ENCODE assay signal across 8 cellular contexts in genomic region chr12:123363743-123364531, GRCh38. TPM values are rescaled to one million over a fixed set of nuclear protein-coding genes. Genes with fewer than 3 reads are reported as not detected.
DNase-seq lines count a peak whose midpoint lies in the region; TF ChIP-seq lines count a peak whose summit lies in the region.

No MANE protein-coding gene starts in this region.

- H3K4me3 Mint-ChIP-seq in IgD-negative memory B cell: peak overlapping the region; percentile 91 to 96 (median 94)
- peak overlapping the region; percentile 94 for H3K4me3 Mint-ChIP-seq in mesothelial cell of epicardium

- TF ChIP-seq CTCF in GM20000 (IDR thresholded peaks at IDR 0.05; ENCODE audit: extremely low read depth, missing control alignments) (no peak), mesothelial cell of epicardium (IDR thresholded peaks at IDR 0.05; ENCODE audit: unreplicated experiment) (no peak)

- peak; percentile 38 for DNase-seq in CD1c-positive myeloid dendritic cell (ENCODE audit: extremely low spot score)
- peak; percentile 17 for DNase-seq in GM20000 (ENCODE audit: low spot score)
- peak; percentile 53 for DNase-seq in activated CD4-positive, alpha-beta T cell treated with anti-CD3 and anti-CD28 coated beads for 48 hours
- DNase-seq in effector CD4-positive, alpha-beta T cell: peak; percentile 15
- DNase-seq in mesothelial cell of epicardium (ENCODE audit: low spot score in 2 of 2, unreplicated experiment in 2 of 2): peak in 1 of 2 experiments; percentile 59
- DNase-seq in stimulated activated naive CD4-positive, alpha-beta T cell treated with Interleukin-2 at 50 U/mL for 16 hours (lab: John Stamatoyannopoulos, UW): peak; percentile 30
- DNase-seq in A172 (ENCODE audit: low spot score): no peak

- H3K4me1 Mint-ChIP-seq in IgD-negative memory B cell (peaks cover 11 to 18% (median 14%) of the 10 kb centered on the region in 3 donors), mesothelial cell of epicardium (peaks cover 12% of the 10 kb centered on the region)

- no peaks in the 10 kb centered on the region for H3K36me3 Mint-ChIP-seq in IgD-negative memory B cell
- H3K36me3 Mint-ChIP-seq in mesothelial cell of epicardium: no peaks in the 10 kb centered on the region

- peak overlapping the region; percentile 96 to 99 (median 97) for H3K27ac Mint-ChIP-seq in IgD-negative memory B cell
- H3K27ac Mint-ChIP-seq in mesothelial cell of epicardium: peak overlapping the region; percentile 89

- no peaks in the 10 kb centered on the region for H3K9me3 Mint-ChIP-seq in IgD-negative memory B cell
- no peaks in the 10 kb centered on the region for H3K9me3 Mint-ChIP-seq in mesothelial cell of epicardium

- H3K27me3 Mint-ChIP-seq in IgD-negative memory B cell (no peaks in the 10 kb centered on the region), mesothelial cell of epicardium (ENCODE audit: low read depth) (no peaks in the 10 kb centered on the region)

RNA-seq across cellular contexts. Expression of gene SBNO1, which starts 0.7 kb away (rescaled TPM):
- polyA plus RNA-seq in IgD-negative memory B cell: 25.3 TPM
- 35.0 to 38.0 TPM (median 36.2 TPM) in 3 replicates for total RNA-seq in mesothelial cell of epicardium
- 26.8 and 39.2 TPM in 2 replicates for total RNA-seq in A172 (2014; rRNA removed; shearing (Covaris generic))

RNA-seq across cellular contexts. Expression of gene KMT5A, which starts 20.0 kb away (rescaled TPM):
- 3.0 TPM for polyA plus RNA-seq in IgD-negative memory B cell
- 36.0 to 37.6 TPM (median 37.0 TPM) in 3 replicates for total RNA-seq in mesothelial cell of epicardium
- total RNA-seq in A172 (2014; rRNA removed; shearing (Covaris generic)): 62.4 and 63.7 TPM in 2 replicates
